ENCODE assay signal across 18 cellular contexts in the genomic region with DNA sequence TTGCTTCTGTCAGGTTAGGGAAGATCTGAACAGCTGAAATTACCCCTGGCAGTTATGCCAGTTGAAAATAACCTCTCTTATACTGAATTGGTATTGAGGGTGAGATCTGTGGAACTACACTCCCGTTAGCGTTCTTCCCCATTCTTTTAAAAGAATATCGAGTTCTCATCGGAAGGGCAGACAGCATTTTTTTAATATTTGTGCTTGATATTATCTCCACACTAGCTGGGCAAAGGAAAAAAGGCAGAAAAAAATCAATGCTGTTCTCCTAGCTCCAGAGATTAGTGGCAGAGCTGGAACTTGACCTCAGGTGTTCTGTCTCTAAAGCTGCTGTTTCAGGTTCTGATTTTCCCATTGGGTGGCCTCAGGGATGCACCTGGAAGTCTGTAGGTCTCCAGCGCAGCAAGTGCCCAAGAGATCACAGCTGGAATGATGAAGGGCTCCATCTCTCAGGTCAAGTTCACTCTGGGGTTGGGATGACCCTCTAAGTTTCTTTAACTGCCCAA.
DNase-seq lines count a peak whose midpoint lies in the region; ATAC-seq and TF ChIP-seq lines count a peak whose summit lies in the region.
"Had no signal": no experiment of that assay in that cellular context is flagged by ENCODE, and none has a peak within 500 bp of the region (broad histone marks: within the 10 kb centered on the region; RNA-seq: fewer than 3 reads in every experiment).

No MANE protein-coding gene starts in this region.

- DNase-seq in CD4-positive, CD25-positive, alpha-beta regulatory T cell: no peak
- DNase-seq in CD4-positive, alpha-beta T cell: no peak
- DNase-seq in naive thymus-derived CD8-positive, alpha-beta T cell: no peak
- DNase-seq in natural killer cell: no peak
- no peak for DNase-seq in medulla oblongata (ENCODE audit: extremely low spot score)
- DNase-seq: COR-L47, DMS153, GOT3, KG1, NCI-H1092 treated with DMSO at 0.1 percent for 48 hours, NCI-H1694, NCI-H2107, NCI-H226, NCI-H69, PC-3 had no signal

- CTCF ChIA-PET in CD4-positive, alpha-beta T cell (lab: Charles Lee): no interaction called here

- H3K27me3 ChIP-seq in CD4-positive, CD25-positive, alpha-beta regulatory T cell (ENCODE audit: control insufficient read depth, insufficient read depth, low read length): no peaks in the 10 kb centered on the region
- no peaks in the 10 kb centered on the region for H3K27me3 ChIP-seq in CD4-positive, alpha-beta T cell (ENCODE audit: control insufficient read depth, insufficient read depth, low read length)
- H3K27me3 ChIP-seq: BLaER1 had no signal

- H3K27me3 Mint-ChIP-seq in CD4-positive, CD25-positive, alpha-beta regulatory T cell: no peaks in the 10 kb centered on the region
- H3K27me3 Mint-ChIP-seq in CD4-positive, alpha-beta T cell: no peaks in the 10 kb centered on the region
- no peaks in the 10 kb centered on the region for H3K27me3 Mint-ChIP-seq in activated T-helper 17 cell treated with anti-CD3 and anti-CD28 coated beads, Interleukin-2, amount 50 U/mL, for 72 hours
- H3K27me3 Mint-ChIP-seq in naive thymus-derived CD8-positive, alpha-beta T cell: no peaks in the 10 kb centered on the region
- no peaks in the 10 kb centered on the region for H3K27me3 Mint-ChIP-seq in natural killer cell (ENCODE audit: low read depth in 2 of 2)

- H3K27ac Mint-ChIP-seq in CD4-positive, CD25-positive, alpha-beta regulatory T cell: peak overlapping the region; percentile 20 to 69 (median 67)
- peak overlapping the region; percentile 17 for H3K27ac Mint-ChIP-seq in CD4-positive, alpha-beta T cell
- peak overlapping the region; percentile 10 for H3K27ac Mint-ChIP-seq in activated T-helper 17 cell treated with anti-CD3 and anti-CD28 coated beads, Interleukin-2, amount 50 U/mL, for 72 hours
- peak overlapping the region in 8 of 10 donors; percentile 5 to 72 (median 55) for H3K27ac Mint-ChIP-seq in naive thymus-derived CD8-positive, alpha-beta T cell
- H3K27ac Mint-ChIP-seq in natural killer cell: peak overlapping the region in 1 of 2 donors; percentile 57

- H3K4me3 ChIP-seq in CD4-positive, CD25-positive, alpha-beta regulatory T cell (ENCODE audit: low read depth, low read length): no peak overlapping the region
- H3K4me3 ChIP-seq: BLaER1 had no signal

- H3K27ac ChIP-seq in CD4-positive, CD25-positive, alpha-beta regulatory T cell (ENCODE audit: insufficient read depth, low read length, poor library complexity, severe bottlenecking): no peak overlapping the region
- H3K27ac ChIP-seq in CD4-positive, alpha-beta T cell (ENCODE audit: low read depth, low read length): no peak overlapping the region
- H3K27ac ChIP-seq: BLaER1 had no signal

- no peaks in the 10 kb centered on the region for H3K9me3 ChIP-seq in CD4-positive, CD25-positive, alpha-beta regulatory T cell (ENCODE audit: control insufficient read depth in 2 of 2, low read length in 2 of 2)
- H3K9me3 ChIP-seq in CD4-positive, alpha-beta T cell (ENCODE audit: control insufficient read depth, low read length): no peaks in the 10 kb centered on the region

- peaks cover 72% of the 10 kb centered on the region for H3K36me3 Mint-ChIP-seq in CD4-positive, CD25-positive, alpha-beta regulatory T cell
- H3K36me3 Mint-ChIP-seq in CD4-positive, alpha-beta T cell (ENCODE audit: low read depth): peaks cover 98% of the 10 kb centered on the region
- H3K36me3 Mint-ChIP-seq in activated T-helper 17 cell treated with anti-CD3 and anti-CD28 coated beads, Interleukin-2, amount 50 U/mL, for 72 hours (ENCODE audit: low read depth): peaks cover 100% of the 10 kb centered on the region
- H3K36me3 Mint-ChIP-seq in naive thymus-derived CD8-positive, alpha-beta T cell: peaks cover 30 to 96% (median 66%) of the 10 kb centered on the region in 3 donors
- H3K36me3 Mint-ChIP-seq in natural killer cell: peaks cover 37% of the 10 kb centered on the region

- POLR2A ChIA-PET in CD4-positive, alpha-beta T cell (lab: Charles Lee): interaction anchor here (0.8 to 10.8 kb wide), 6 partner anchors 9 to 68 kb away, joined by 3 to 94 read pairs (median 4); a partner anchor contains a TSS
- POLR2A ChIA-PET in naive thymus-derived CD8-positive, alpha-beta T cell (lab: Charles Lee): interaction anchor here (1.9 to 6.3 kb wide), 2 partner anchors 14 to 67 kb away, joined by 8 to 48 read pairs; a partner anchor contains a TSS

- no peak for TF ChIP-seq CTCF in CD4-positive, alpha-beta T cell (IDR thresholded peaks at IDR 0.05)
- no peak for TF ChIP-seq CTCF in natural killer cell (IDR thresholded peaks at IDR 0.05)

- peaks cover 99% of the 10 kb centered on the region for H3K36me3 ChIP-seq in CD4-positive, CD25-positive, alpha-beta regulatory T cell (ENCODE audit: control insufficient read depth, insufficient read depth, low read length)

- H3K4me1 ChIP-seq in CD4-positive, CD25-positive, alpha-beta regulatory T cell (ENCODE audit: control insufficient read depth, insufficient read depth, low read length, poor library complexity, severe bottlenecking): no peaks in the 10 kb centered on the region
- H3K4me1 ChIP-seq: BLaER1 had no signal

- H3K4me1 Mint-ChIP-seq in CD4-positive, CD25-positive, alpha-beta regulatory T cell: peaks cover 6 to 29% (median 24%) of the 10 kb centered on the region in 4 donors
- peaks cover 55% of the 10 kb centered on the region for H3K4me1 Mint-ChIP-seq in CD4-positive, alpha-beta T cell (ENCODE audit: low read depth)
- H3K4me1 Mint-ChIP-seq in activated T-helper 17 cell treated with anti-CD3 and anti-CD28 coated beads, Interleukin-2, amount 50 U/mL, for 72 hours: no peaks in the 10 kb centered on the region
- peaks cover 6 to 41% (median 26%) of the 10 kb centered on the region in 4 donors for H3K4me1 Mint-ChIP-seq in naive thymus-derived CD8-positive, alpha-beta T cell
- H3K4me1 Mint-ChIP-seq in natural killer cell: peaks cover 0 to 5% of the 10 kb centered on the region in 2 donors

- no peaks in the 10 kb centered on the region for H3K9me3 Mint-ChIP-seq in CD4-positive, CD25-positive, alpha-beta regulatory T cell
- no peaks in the 10 kb centered on the region for H3K9me3 Mint-ChIP-seq in CD4-positive, alpha-beta T cell
- H3K9me3 Mint-ChIP-seq in activated T-helper 17 cell treated with anti-CD3 and anti-CD28 coated beads, Interleukin-2, amount 50 U/mL, for 72 hours: no peaks in the 10 kb centered on the region
- H3K9me3 Mint-ChIP-seq in naive thymus-derived CD8-positive, alpha-beta T cell: no peaks in the 10 kb centered on the region
- H3K9me3 Mint-ChIP-seq in natural killer cell: no peaks in the 10 kb centered on the region

- intact Hi-C loops in CD4-positive, alpha-beta T cell (cut with DNase I, micrococcal nuclease): loop anchor here in 1 of 2 experiments (5.0 kb wide), 1 partner anchor 36 kb away; no protein-coding TSS in a partner anchor
- intact Hi-C loops in natural killer cell (cut with micrococcal nuclease): no loop called here

- ATAC-seq in CD4-positive, CD25-positive, alpha-beta regulatory T cell (ENCODE audit: low read depth in 2 of 2): no peak
- ATAC-seq in CD4-positive, alpha-beta T cell (ENCODE audit: poor library complexity): no peak
- ATAC-seq in activated T-helper 17 cell treated with anti-CD3 and anti-CD28 coated beads, Interleukin-2, amount 50 U/mL, for 72 hours (replicated peaks): no peak
- no peak for ATAC-seq in naive thymus-derived CD8-positive, alpha-beta T cell
- no peak for ATAC-seq in natural killer cell
- ATAC-seq in HG03520 (IDR thresholded peaks at IDR 0.05; ENCODE audit: unreplicated experiment): no peak
- ATAC-seq: PC-3 had no signal

- no peak overlapping the region for H3K4me3 Mint-ChIP-seq in CD4-positive, CD25-positive, alpha-beta regulatory T cell
- no peak overlapping the region for H3K4me3 Mint-ChIP-seq in CD4-positive, alpha-beta T cell
- no peak overlapping the region for H3K4me3 Mint-ChIP-seq in activated T-helper 17 cell treated with anti-CD3 and anti-CD28 coated beads, Interleukin-2, amount 50 U/mL, for 72 hours
- no peak overlapping the region for H3K4me3 Mint-ChIP-seq in naive thymus-derived CD8-positive, alpha-beta T cell
- H3K4me3 Mint-ChIP-seq in natural killer cell: no peak overlapping the region
